ENCODE assay signal across 18 cellular contexts in the genomic region with DNA sequence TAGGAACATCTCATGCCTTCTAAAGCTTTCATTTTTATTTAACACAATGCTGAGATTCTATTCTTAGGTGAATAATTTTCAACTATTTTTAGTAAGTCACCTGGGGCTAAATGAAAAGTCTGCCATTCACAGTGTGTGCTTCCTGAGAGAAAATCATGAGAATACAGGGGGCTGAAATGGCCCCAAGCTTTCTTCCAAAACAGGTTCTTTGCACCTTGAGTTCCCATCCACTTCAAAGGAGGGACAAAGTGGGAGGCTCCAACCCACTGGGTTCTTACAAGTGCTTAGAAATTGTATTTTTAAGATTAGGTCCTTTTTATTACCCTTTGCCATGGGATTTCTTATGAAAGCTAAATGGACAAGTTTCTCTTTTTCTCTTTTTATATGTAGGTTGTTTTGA. TPM values are rescaled to one million over a fixed set of nuclear protein-coding genes. Genes with fewer than 3 reads are reported as not detected.
DNase-seq lines count a peak whose midpoint lies in the region; ATAC-seq and TF ChIP-seq lines count a peak whose summit lies in the region.
"Had no signal": no experiment of that assay in that cellular context is flagged by ENCODE, and none has a peak within 500 bp of the region (broad histone marks: within the 10 kb centered on the region; RNA-seq: fewer than 3 reads in every experiment).

No MANE protein-coding gene starts in this region.

- H3K9me3 ChIP-seq in thyroid gland = no peaks in the 10 kb centered on the region
- H3K9me3 ChIP-seq: colonic mucosa had no signal

- POLR2A ChIA-PET in T-cell (lab: Charles Lee) = interaction anchor here (0.7 to 1.4 kb wide), 5 partner anchors 13 to 83 kb away, joined by 3 to 7 read pairs (median 3); a partner anchor contains a TSS

- CTCF ChIA-PET in T-cell (lab: Charles Lee) = interaction anchor here in 1 of 2 donors (1.4 to 2.2 kb wide), 3 partner anchors 9 to 444 kb away, joined by 4 to 8 read pairs (median 7); no protein-coding TSS in a partner anchor

- H3K27ac ChIP-seq in dorsolateral prefrontal cortex (peak overlapping the region in 52 of 59 donors; percentile 39 to 96 (median 87)), thyroid gland (no peak overlapping the region)
- H3K27ac ChIP-seq: colonic mucosa, KMS-11, WERI-Rb-1 had no signal

- intact Hi-C loops in natural killer cell (cut with micrococcal nuclease) = no loop called here
- intact Hi-C loops in dorsolateral prefrontal cortex (cut with DNase I) = loop anchor here (2.0 kb wide), 1 partner anchor 21 kb away; a partner anchor contains a TSS
- intact Hi-C loops in thyroid gland (cut with DNase I) = no loop called here

- no peak for ATAC-seq in natural killer cell treated with Interleukin-12 subunit alpha and Interleukin-12 subunit beta and Interleukin-15 and Interleukin-18, amount 100 ng/mL, for 72 hours
- ATAC-seq in natural killer cell = no peak
- no peak for ATAC-seq in T-cell (replicated peaks in 1 of 4)
- no peak for ATAC-seq in HG02623 (IDR thresholded peaks at IDR 0.05; ENCODE audit: unreplicated experiment)

- no peak overlapping the region for H3K4me3 Mint-ChIP-seq in natural killer cell treated with Interleukin-12 subunit alpha and Interleukin-12 subunit beta and Interleukin-15 and Interleukin-18, amount 100 ng/mL, for 72 hours
- no peak overlapping the region for H3K4me3 Mint-ChIP-seq in natural killer cell
- H3K4me3 Mint-ChIP-seq in T-cell = no peak overlapping the region
- H3K4me3 Mint-ChIP-seq: B cell had no signal

- H3K36me3 ChIP-seq in thyroid gland = peaks cover 0 to 3% of the 10 kb centered on the region in 2 donors
- H3K36me3 ChIP-seq: colonic mucosa had no signal

- no peaks in the 10 kb centered on the region for H3K27me3 ChIP-seq in dorsolateral prefrontal cortex
- H3K27me3 ChIP-seq in thyroid gland = no peaks in the 10 kb centered on the region
- H3K27me3 ChIP-seq: colonic mucosa had no signal

- TF ChIP-seq POLR2A in thyroid gland (IDR thresholded peaks at IDR 0.05) = no peak

- H3K4me1 ChIP-seq in thyroid gland = no peaks in the 10 kb centered on the region
- H3K4me1 ChIP-seq: colonic mucosa had no signal

- TF ChIP-seq CTCF in natural killer cell (IDR thresholded peaks at IDR 0.05) (no peak), dorsolateral prefrontal cortex (IDR thresholded peaks at IDR 0.05 in 54 of 56, conservative IDR thresholded peaks at IDR 0.05 in 2 of 56; ENCODE audit: low read depth in 1 of 56, partially characterized antibody in 56 of 56) (no peak), thyroid gland (IDR thresholded peaks at IDR 0.05) (no peak)

- no peak for DNase-seq in natural killer cell treated with Interleukin-12 subunit alpha and Interleukin-12 subunit beta and Interleukin-15 and Interleukin-18, amount 100 ng/mL, for 72 hours (ENCODE audit: low spot score)
- DNase-seq in natural killer cell (no peak), T-cell (no peak), dorsolateral prefrontal cortex (no peak), NCI-H748 (lab: John Stamatoyannopoulos, UW; ENCODE audit: unreplicated experiment) (no peak), thyroid gland (no peak)
- DNase-seq: activated CD8-positive, alpha-beta memory T cell treated with anti-CD3 and anti-CD28 coated beads for 24 hours; activated effector memory CD4-positive, alpha-beta T cell treated with anti-CD3 and anti-CD28 coated beads, Interleukin-2, amount 50 U/mL, for 16 hours; colonic mucosa; NCI-H1048; NCI-H2081; NCI-H446 treated with DMSO at 0.1 percent for 48 hours; occipital lobe; SW 1271; WERI-Rb-1 had no signal

- H3K27ac Mint-ChIP-seq in natural killer cell treated with Interleukin-12 subunit alpha and Interleukin-12 subunit beta and Interleukin-15 and Interleukin-18, amount 100 ng/mL, for 72 hours = peak overlapping the region; percentile 57 to 66
- H3K27ac Mint-ChIP-seq in natural killer cell (no peak overlapping the region), T-cell (peak overlapping the region; percentile 11 to 47)
- H3K27ac Mint-ChIP-seq: B cell had no signal

- peaks cover 16 to 40% of the 10 kb centered on the region in 2 donors for H3K4me1 Mint-ChIP-seq in natural killer cell treated with Interleukin-12 subunit alpha and Interleukin-12 subunit beta and Interleukin-15 and Interleukin-18, amount 100 ng/mL, for 72 hours (ENCODE audit: low read depth in 2 of 2)
- H3K4me1 Mint-ChIP-seq in natural killer cell = no peaks in the 10 kb centered on the region
- peaks cover 6 to 9% (median 9%) of the 10 kb centered on the region in 3 donors for H3K4me1 Mint-ChIP-seq in T-cell
- H3K4me1 Mint-ChIP-seq: B cell had no signal

- no peaks in the 10 kb centered on the region for H3K27me3 Mint-ChIP-seq in natural killer cell treated with Interleukin-12 subunit alpha and Interleukin-12 subunit beta and Interleukin-15 and Interleukin-18, amount 100 ng/mL, for 72 hours
- H3K27me3 Mint-ChIP-seq in natural killer cell (ENCODE audit: low read depth in 2 of 2) = no peaks in the 10 kb centered on the region
- H3K27me3 Mint-ChIP-seq in T-cell = no peaks in the 10 kb centered on the region
- H3K27me3 Mint-ChIP-seq: B cell had no signal

- peak overlapping the region in 1 of 59 donors; percentile 15 for H3K4me3 ChIP-seq in dorsolateral prefrontal cortex
- no peak overlapping the region for H3K4me3 ChIP-seq in thyroid gland (replicated peaks in 1 of 3)
- H3K4me3 ChIP-seq: colonic mucosa had no signal

- H3K9me3 Mint-ChIP-seq in natural killer cell treated with Interleukin-12 subunit alpha and Interleukin-12 subunit beta and Interleukin-15 and Interleukin-18, amount 100 ng/mL, for 72 hours = no peaks in the 10 kb centered on the region
- no peaks in the 10 kb centered on the region for H3K9me3 Mint-ChIP-seq in natural killer cell
- no peaks in the 10 kb centered on the region for H3K9me3 Mint-ChIP-seq in T-cell

- peaks cover 41% of the 10 kb centered on the region for H3K36me3 Mint-ChIP-seq in natural killer cell treated with Interleukin-12 subunit alpha and Interleukin-12 subunit beta and Interleukin-15 and Interleukin-18, amount 100 ng/mL, for 72 hours
- H3K36me3 Mint-ChIP-seq in natural killer cell (peaks cover 31% of the 10 kb centered on the region), T-cell (peaks cover 25% of the 10 kb centered on the region)

RNA-seq across cellular contexts. Expression of a gene that starts 21.5 kb away (rescaled TPM):
- 10 to 100 TPM; 31.1 to 62.6 TPM for total RNA-seq in natural killer cell treated with Interleukin-12 subunit alpha and Interleukin-12 subunit beta and Interleukin-15 and Interleukin-18, amount 100 ng/mL, for 72 hours
- total RNA-seq in natural killer cell (10 to 100 TPM; 68.5 to 75.1 (median 72.5) TPM), T-cell (10 to 100 TPM; 30.1 to 66.6 (median 39.4) TPM), dorsolateral prefrontal cortex (10 to 100 TPM; 23.1 to 48.5 (median 32.7) TPM), thyroid gland (10 to 100 TPM; 28.5 to 33.4 (median 30.4) TPM)

Comparison
In these comparisons a context has a peak if more than half of its experiments do, and no peak if none do; other contexts are left out.
1. H3K27ac Mint-ChIP-seq: peak in natural killer cell treated with Interleukin-12 subunit alpha and Interleukin-12 subunit beta and Interleukin-15 and Interleukin-18, amount 100 ng/mL, for 72 hours (2 of 2) and T-cell (2 of 2); none in natural killer cell (0 of 2).
2. H3K27ac ChIP-seq: peak in dorsolateral prefrontal cortex (52 of 59); none in thyroid gland (0 of 3).
3. intact Hi-C loops: an anchor here in dorsolateral prefrontal cortex (2.0 kb wide); none called in natural killer cell and thyroid gland.